1 cellular context compared by ENCODE assay signal in genomic region chr20:47432251-47433210, GRCh38.
A peak's percentile ranks its signal among the peaks of the same experiment; 100 is the strongest.
TF ChIP-seq lines count a peak whose summit lies in the region.

No MANE protein-coding gene starts in this region.

TF ChIP-seq in HepG2, 621 proteins besides CTCF, POLR2A, EP300 and RAD21 (continued from another document and continues in another):
- TF ChIP-seq MED1 (CRISPR knock-in tag; IDR thresholded peaks at IDR 0.05): no peak
- no peak for TF ChIP-seq ZNF251 (CRISPR knock-in tag; IDR thresholded peaks at IDR 0.05)
- peak; percentile 28 for TF ChIP-seq TEAD3 (CRISPR knock-in tag; optimal IDR thresholded peaks at IDR 0.05; ENCODE audit: borderline replicate concordance)
- no peak for TF ChIP-seq HOXA5 (CRISPR knock-in tag; IDR thresholded peaks at IDR 0.05)
- no peak for TF ChIP-seq ARHGAP35 (CRISPR knock-in tag; IDR thresholded peaks at IDR 0.05; ENCODE audit: borderline replicate concordance)
- 0 out of 2 replicates have a peak, but pooled peaks have one; percentile 15 for TF ChIP-seq DRAP1 (CRISPR knock-in tag; IDR thresholded peaks at IDR 0.05)
- TF ChIP-seq ZNF549 (CRISPR knock-in tag; IDR thresholded peaks at IDR 0.05): no peak
- peak; percentile 28; the same call in 1 of the 2 replicates for TF ChIP-seq ZMYM4 (CRISPR knock-in tag; IDR thresholded peaks at IDR 0.05)
- TF ChIP-seq ATF2 (CRISPR knock-in tag; IDR thresholded peaks at IDR 0.05): peak; percentile 39; the same call in 1 of the 2 replicates
- no peak for TF ChIP-seq ZNF773 (CRISPR knock-in tag; IDR thresholded peaks at IDR 0.05; ENCODE audit: borderline replicate concordance)
- TF ChIP-seq KAT8 (CRISPR knock-in tag; IDR thresholded peaks at IDR 0.05): peak; percentile 52
- TF ChIP-seq, protein P1, sequence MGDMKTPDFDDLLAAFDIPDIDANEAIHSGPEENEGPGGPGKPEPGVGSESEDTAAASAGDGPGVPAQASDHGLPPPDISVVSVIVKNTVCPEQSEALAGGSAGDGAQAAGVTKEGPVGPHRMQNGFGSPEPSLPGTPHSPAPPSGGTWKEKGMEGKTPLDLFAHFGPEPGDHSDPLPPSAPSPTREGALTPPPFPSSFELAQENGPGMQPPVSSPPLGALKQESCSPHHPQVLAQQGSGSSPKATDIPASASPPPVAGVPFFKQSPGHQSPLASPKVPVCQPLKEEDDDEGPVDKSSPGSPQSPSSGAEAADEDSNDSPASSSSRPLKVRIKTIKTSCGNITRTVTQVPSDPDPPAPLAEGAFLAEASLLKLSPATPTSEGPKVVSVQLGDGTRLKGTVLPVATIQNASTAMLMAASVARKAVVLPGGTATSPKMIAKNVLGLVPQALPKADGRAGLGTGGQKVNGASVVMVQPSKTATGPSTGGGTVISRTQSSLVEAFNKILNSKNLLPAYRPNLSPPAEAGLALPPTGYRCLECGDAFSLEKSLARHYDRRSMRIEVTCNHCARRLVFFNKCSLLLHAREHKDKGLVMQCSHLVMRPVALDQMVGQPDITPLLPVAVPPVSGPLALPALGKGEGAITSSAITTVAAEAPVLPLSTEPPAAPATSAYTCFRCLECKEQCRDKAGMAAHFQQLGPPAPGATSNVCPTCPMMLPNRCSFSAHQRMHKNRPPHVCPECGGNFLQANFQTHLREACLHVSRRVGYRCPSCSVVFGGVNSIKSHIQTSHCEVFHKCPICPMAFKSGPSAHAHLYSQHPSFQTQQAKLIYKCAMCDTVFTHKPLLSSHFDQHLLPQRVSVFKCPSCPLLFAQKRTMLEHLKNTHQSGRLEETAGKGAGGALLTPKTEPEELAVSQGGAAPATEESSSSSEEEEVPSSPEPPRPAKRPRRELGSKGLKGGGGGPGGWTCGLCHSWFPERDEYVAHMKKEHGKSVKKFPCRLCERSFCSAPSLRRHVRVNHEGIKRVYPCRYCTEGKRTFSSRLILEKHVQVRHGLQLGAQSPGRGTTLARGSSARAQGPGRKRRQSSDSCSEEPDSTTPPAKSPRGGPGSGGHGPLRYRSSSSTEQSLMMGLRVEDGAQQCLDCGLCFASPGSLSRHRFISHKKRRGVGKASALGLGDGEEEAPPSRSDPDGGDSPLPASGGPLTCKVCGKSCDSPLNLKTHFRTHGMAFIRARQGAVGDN (CRISPR knock-in tag; IDR thresholded peaks at IDR 0.05): peak; percentile 44; the same call in 1 of the 2 replicates
- no peak for TF ChIP-seq CENPX (CRISPR knock-in tag; IDR thresholded peaks at IDR 0.05)
- no peak for TF ChIP-seq MIXL1 (CRISPR knock-in tag; IDR thresholded peaks at IDR 0.05)
- no peak for TF ChIP-seq HMG20A (CRISPR knock-in tag; IDR thresholded peaks at IDR 0.05; ENCODE audit: borderline replicate concordance)
- TF ChIP-seq ZNF512 (CRISPR knock-in tag; IDR thresholded peaks at IDR 0.05): peak; percentile 97; the same call in 1 of the 2 replicates
- no peak for TF ChIP-seq SRSF1 (optimal IDR thresholded peaks at IDR 0.05; ENCODE audit: low read depth, low read length)
- no peak for TF ChIP-seq PHF5A (CRISPR knock-in tag; IDR thresholded peaks at IDR 0.05; ENCODE audit: low read depth, unreplicated experiment)
- TF ChIP-seq NR2F1 (CRISPR knock-in tag; IDR thresholded peaks at IDR 0.05): peak in 1 of 2 experiments; percentile 71; a peak in 2 of 4 replicates
- TF ChIP-seq ZNF644 (CRISPR knock-in tag; IDR thresholded peaks at IDR 0.05; ENCODE audit: low read depth): peak; percentile 74
- peak; percentile 72; the same call in 1 of the 2 replicates for TF ChIP-seq CREB1 (IDR thresholded peaks at IDR 0.05)
- peak; percentile 71 for TF ChIP-seq CREB1 (CRISPR knock-in tag; IDR thresholded peaks at IDR 0.05)
- TF ChIP-seq, protein P2, sequence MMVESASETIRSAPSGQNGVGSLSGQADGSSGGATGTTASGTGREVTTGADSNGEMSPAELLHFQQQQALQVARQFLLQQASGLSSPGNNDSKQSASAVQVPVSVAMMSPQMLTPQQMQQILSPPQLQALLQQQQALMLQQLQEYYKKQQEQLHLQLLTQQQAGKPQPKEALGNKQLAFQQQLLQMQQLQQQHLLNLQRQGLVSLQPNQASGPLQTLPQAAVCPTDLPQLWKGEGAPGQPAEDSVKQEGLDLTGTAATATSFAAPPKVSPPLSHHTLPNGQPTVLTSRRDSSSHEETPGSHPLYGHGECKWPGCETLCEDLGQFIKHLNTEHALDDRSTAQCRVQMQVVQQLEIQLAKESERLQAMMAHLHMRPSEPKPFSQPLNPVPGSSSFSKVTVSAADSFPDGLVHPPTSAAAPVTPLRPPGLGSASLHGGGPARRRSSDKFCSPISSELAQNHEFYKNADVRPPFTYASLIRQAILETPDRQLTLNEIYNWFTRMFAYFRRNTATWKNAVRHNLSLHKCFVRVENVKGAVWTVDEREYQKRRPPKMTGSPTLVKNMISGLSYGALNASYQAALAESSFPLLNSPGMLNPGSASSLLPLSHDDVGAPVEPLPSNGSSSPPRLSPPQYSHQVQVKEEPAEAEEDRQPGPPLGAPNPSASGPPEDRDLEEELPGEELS (CRISPR knock-in tag; IDR thresholded peaks at IDR 0.05): no peak
- TF ChIP-seq ZFP90 (CRISPR knock-in tag; IDR thresholded peaks at IDR 0.05; ENCODE audit: borderline replicate concordance): no peak
- TF ChIP-seq RNF219 (CRISPR knock-in tag; IDR thresholded peaks at IDR 0.05): no peak
- TF ChIP-seq NR2F6 (IDR thresholded peaks at IDR 0.05): peak; percentile 50; the same call in 1 of the 2 replicates
- TF ChIP-seq NR2F6 (CRISPR knock-in tag; IDR thresholded peaks at IDR 0.05): peak; percentile 65; the same call in 1 of the 2 replicates
- TF ChIP-seq ZFP62 (CRISPR knock-in tag; IDR thresholded peaks at IDR 0.05): no peak
- TF ChIP-seq NFKBIZ (CRISPR knock-in tag; IDR thresholded peaks at IDR 0.05): 0 out of 2 replicates have a peak, but pooled peaks have one; percentile 67
- TF ChIP-seq, protein P3, sequence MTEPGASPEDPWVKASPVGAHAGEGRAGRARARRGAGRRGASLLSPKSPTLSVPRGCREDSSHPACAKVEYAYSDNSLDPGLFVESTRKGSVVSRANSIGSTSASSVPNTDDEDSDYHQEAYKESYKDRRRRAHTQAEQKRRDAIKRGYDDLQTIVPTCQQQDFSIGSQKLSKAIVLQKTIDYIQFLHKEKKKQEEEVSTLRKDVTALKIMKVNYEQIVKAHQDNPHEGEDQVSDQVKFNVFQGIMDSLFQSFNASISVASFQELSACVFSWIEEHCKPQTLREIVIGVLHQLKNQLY (CRISPR knock-in tag; IDR thresholded peaks at IDR 0.05): 0 out of 2 replicates have a peak, but pooled peaks have one; percentile 34
- TF ChIP-seq, protein P4, sequence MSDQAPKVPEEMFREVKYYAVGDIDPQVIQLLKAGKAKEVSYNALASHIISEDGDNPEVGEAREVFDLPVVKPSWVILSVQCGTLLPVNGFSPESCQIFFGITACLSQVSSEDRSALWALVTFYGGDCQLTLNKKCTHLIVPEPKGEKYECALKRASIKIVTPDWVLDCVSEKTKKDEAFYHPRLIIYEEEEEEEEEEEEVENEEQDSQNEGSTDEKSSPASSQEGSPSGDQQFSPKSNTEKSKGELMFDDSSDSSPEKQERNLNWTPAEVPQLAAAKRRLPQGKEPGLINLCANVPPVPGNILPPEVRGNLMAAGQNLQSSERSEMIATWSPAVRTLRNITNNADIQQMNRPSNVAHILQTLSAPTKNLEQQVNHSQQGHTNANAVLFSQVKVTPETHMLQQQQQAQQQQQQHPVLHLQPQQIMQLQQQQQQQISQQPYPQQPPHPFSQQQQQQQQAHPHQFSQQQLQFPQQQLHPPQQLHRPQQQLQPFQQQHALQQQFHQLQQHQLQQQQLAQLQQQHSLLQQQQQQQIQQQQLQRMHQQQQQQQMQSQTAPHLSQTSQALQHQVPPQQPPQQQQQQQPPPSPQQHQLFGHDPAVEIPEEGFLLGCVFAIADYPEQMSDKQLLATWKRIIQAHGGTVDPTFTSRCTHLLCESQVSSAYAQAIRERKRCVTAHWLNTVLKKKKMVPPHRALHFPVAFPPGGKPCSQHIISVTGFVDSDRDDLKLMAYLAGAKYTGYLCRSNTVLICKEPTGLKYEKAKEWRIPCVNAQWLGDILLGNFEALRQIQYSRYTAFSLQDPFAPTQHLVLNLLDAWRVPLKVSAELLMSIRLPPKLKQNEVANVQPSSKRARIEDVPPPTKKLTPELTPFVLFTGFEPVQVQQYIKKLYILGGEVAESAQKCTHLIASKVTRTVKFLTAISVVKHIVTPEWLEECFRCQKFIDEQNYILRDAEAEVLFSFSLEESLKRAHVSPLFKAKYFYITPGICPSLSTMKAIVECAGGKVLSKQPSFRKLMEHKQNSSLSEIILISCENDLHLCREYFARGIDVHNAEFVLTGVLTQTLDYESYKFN (CRISPR knock-in tag; conservative IDR thresholded peaks at IDR 0.05): 0 out of 2 replicates have a peak, but pooled peaks have one; percentile 12
- no peak for TF ChIP-seq ZSCAN22 (CRISPR knock-in tag; IDR thresholded peaks at IDR 0.05)
- peak; percentile 46; the same call in 1 of the 2 replicates for TF ChIP-seq RARA (CRISPR knock-in tag; IDR thresholded peaks at IDR 0.05)
- TF ChIP-seq ZNF782 (CRISPR knock-in tag; IDR thresholded peaks at IDR 0.05; ENCODE audit: borderline replicate concordance): no peak
- TF ChIP-seq ZMYM2 (CRISPR knock-in tag; IDR thresholded peaks at IDR 0.05): 0 out of 2 replicates have a peak, but pooled peaks have one; percentile 68
- peak; percentile 48; the same call in 1 of the 2 replicates for TF ChIP-seq ZNF614 (CRISPR knock-in tag; IDR thresholded peaks at IDR 0.05; ENCODE audit: borderline replicate concordance)
- TF ChIP-seq ATF3 (CRISPR knock-in tag; IDR thresholded peaks at IDR 0.05): 0 out of 2 replicates have a peak, but pooled peaks have one; percentile 44
- no peak for TF ChIP-seq ZEB1 (IDR thresholded peaks at IDR 0.05; ENCODE audit: insufficient replicate concordance, low read depth)
- TF ChIP-seq ZNF331 (CRISPR knock-in tag; IDR thresholded peaks at IDR 0.05): peak; percentile 34; the same call in 1 of the 2 replicates
- no peak for TF ChIP-seq TBL1XR1 (IDR thresholded peaks at IDR 0.05; ENCODE audit: borderline replicate concordance, low read length, partially characterized antibody)
- no peak for TF ChIP-seq ARNT2 (CRISPR knock-in tag; IDR thresholded peaks at IDR 0.05; ENCODE audit: low read depth)
- TF ChIP-seq FOSL2 (CRISPR knock-in tag; IDR thresholded peaks at IDR 0.05): peak; percentile 94
- TF ChIP-seq JUN (CRISPR knock-in tag; IDR thresholded peaks at IDR 0.05): 0 out of 2 replicates have a peak, but pooled peaks have one; percentile 41
- no peak for TF ChIP-seq CHD2 (IDR thresholded peaks at IDR 0.05; ENCODE audit: low read depth, low read length)
- no peak for TF ChIP-seq SNAI1 (CRISPR knock-in tag; IDR thresholded peaks at IDR 0.05; ENCODE audit: borderline replicate concordance)
- TF ChIP-seq, protein P5, sequence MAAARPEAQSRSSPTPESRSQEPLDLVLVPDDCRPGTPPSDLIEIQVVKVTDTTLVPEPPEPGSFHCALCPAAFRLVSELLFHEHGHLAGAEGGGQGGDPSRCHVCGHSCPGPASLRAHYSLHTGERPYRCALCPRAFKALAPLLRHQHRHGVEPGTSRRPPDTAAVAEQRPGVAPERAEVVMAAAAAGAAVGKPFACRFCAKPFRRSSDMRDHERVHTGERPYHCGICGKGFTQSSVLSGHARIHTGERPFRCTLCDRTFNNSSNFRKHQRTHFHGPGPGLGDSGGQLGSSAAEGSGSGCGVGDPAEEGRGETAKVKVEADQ (CRISPR knock-in tag; IDR thresholded peaks at IDR 0.05; ENCODE audit: borderline replicate concordance): no peak
- no peak for TF ChIP-seq TRIM24 (CRISPR knock-in tag; IDR thresholded peaks at IDR 0.05)
- no peak for TF ChIP-seq PAWR (CRISPR knock-in tag; IDR thresholded peaks at IDR 0.05; ENCODE audit: borderline replicate concordance)
- TF ChIP-seq TBP (CRISPR knock-in tag; IDR thresholded peaks at IDR 0.05): no peak
- TF ChIP-seq KMT2A (CRISPR knock-in tag; IDR thresholded peaks at IDR 0.05): no peak
- 0 out of 2 replicates have a peak, but pooled peaks have one; percentile 43 for TF ChIP-seq PLRG1 (conservative IDR thresholded peaks at IDR 0.05)
- TF ChIP-seq ZNF713 (CRISPR knock-in tag; IDR thresholded peaks at IDR 0.05): no peak
- TF ChIP-seq BHLHE40 (IDR thresholded peaks at IDR 0.05; ENCODE audit: low read length): peak; percentile 95
